In genomic region chr22:38674888-38675287, GRCh38 we compare ENCODE assay signal across 15 cellular contexts. TPM values are rescaled to one million over a fixed set of nuclear protein-coding genes. Genes with fewer than 3 reads are reported as not detected.
DNase-seq lines count a peak whose midpoint lies in the region; ATAC-seq and TF ChIP-seq lines count a peak whose summit lies in the region.
"Had no signal": no experiment of that assay in that cellular context is flagged by ENCODE, and none has a peak within 500 bp of the region (broad histone marks: within the 10 kb centered on the region; RNA-seq: fewer than 3 reads in every experiment).

No MANE protein-coding gene starts in this region.

- DNase-seq in Right ventricle myocardium superior: no peak
- DNase-seq in left cardiac atrium: no peak
- no peak for DNase-seq in RWPE2 (ENCODE audit: low spot score)
- DNase-seq in cerebellum (ENCODE audit: low spot score): peak; percentile 43
- no peak for DNase-seq in thoracic aorta (ENCODE audit: low spot score)
- DNase-seq in HPDE6-E6E7 (ENCODE audit: extremely low spot score): no peak
- DNase-seq in activated T-cell treated with anti-CD3 and anti-CD28 coated beads, Interleukin-2, amount 50 U/mL, for 1 hour: no peak
- DNase-seq: DMS53, NCI-H1417, NCI-H2029, NCI-H524, Peyer's patch, SJCRH30 had no signal

- H3K4me3 ChIP-seq in RWPE2 (ENCODE audit: severe bottlenecking) (no peak overlapping the region), thoracic aorta (peak overlapping the region; percentile 17)
- H3K4me3 ChIP-seq: Peyer's patch, SJCRH30 had no signal

- H3K4me1 ChIP-seq in RWPE2 (ENCODE audit: insufficient read depth, poor library complexity, severe bottlenecking) (no peaks in the 10 kb centered on the region), thoracic aorta (ENCODE audit: control insufficient read depth in 1 of 2, low read depth in 2 of 2) (peaks cover 0 to 7% of the 10 kb centered on the region in 2 donors)
- H3K4me1 ChIP-seq: Peyer's patch, SJCRH30 had no signal

- ATAC-seq in Right ventricle myocardium superior (ENCODE audit: poor library complexity): peak; percentile 17
- ATAC-seq in left cardiac atrium: no peak
- peak; percentile 38 for ATAC-seq in RWPE2 (ENCODE audit: low read depth)
- ATAC-seq in thoracic aorta (ENCODE audit: insufficient number of reproducible peaks, low FRiP score, low read depth): peak; percentile 80
- ATAC-seq in GM19455 (IDR thresholded peaks at IDR 0.05; ENCODE audit: unreplicated experiment): no peak
- ATAC-seq: HepG2 had no signal

- H3K9me3 ChIP-seq in RWPE2 (ENCODE audit: severe bottlenecking): no peaks in the 10 kb centered on the region
- H3K9me3 ChIP-seq in thoracic aorta: no peaks in the 10 kb centered on the region
- H3K9me3 ChIP-seq: Peyer's patch, SJCRH30 had no signal

- H3K27me3 ChIP-seq in RWPE2 (ENCODE audit: insufficient read depth, poor library complexity, severe bottlenecking) (no peaks in the 10 kb centered on the region), thoracic aorta (replicated peaks; ENCODE audit: insufficient read depth) (no peaks in the 10 kb centered on the region)
- H3K27me3 ChIP-seq: Peyer's patch, SJCRH30 had no signal

- H3K36me3 ChIP-seq in RWPE2 (ENCODE audit: low read depth): peaks cover 25% of the 10 kb centered on the region
- H3K36me3 ChIP-seq in thoracic aorta: peaks cover 13% of the 10 kb centered on the region
- H3K36me3 ChIP-seq: SJCRH30 had no signal

- intact Hi-C loops in Right ventricle myocardium superior (cut with DNase I) (no loop called here), left cardiac atrium (cut with DNase I) (no loop called here)

- H3K27ac ChIP-seq in RWPE2 (ENCODE audit: poor library complexity, severe bottlenecking) (no peak overlapping the region), thoracic aorta (peak overlapping the region; percentile 20 to 36)
- H3K27ac ChIP-seq: Peyer's patch, SJCRH30 had no signal

- TF ChIP-seq CTCF in RWPE2 (IDR thresholded peaks at IDR 0.05; ENCODE audit: poor library complexity, severe bottlenecking): no peak
- TF ChIP-seq CTCF in thoracic aorta (IDR thresholded peaks at IDR 0.05): no peak

RNA-seq across cellular contexts. Expression of gene TOMM22, which starts 6.9 kb away (rescaled TPM):
- 60.9 TPM for total RNA-seq in Right ventricle myocardium superior
- total RNA-seq in left cardiac atrium: 10 to 100 TPM; 56.0 to 67.2 TPM
- 23.0 TPM for total RNA-seq in cerebellum
- total RNA-seq in thoracic aorta: 10 to 100 TPM; 16.1 to 35.8 TPM

RNA-seq across cellular contexts. Expression of gene CBY1, which starts 18.4 kb away (rescaled TPM):
- total RNA-seq in Right ventricle myocardium superior (38.3 TPM), left cardiac atrium (10 to 100 TPM; 36.0 to 39.1 TPM), cerebellum (17.4 TPM), thoracic aorta (10 to 100 TPM; 13.8 TPM)

RNA-seq across cellular contexts. Expression of gene FAM227A, which starts 18.7 kb away (rescaled TPM):
- total RNA-seq in Right ventricle myocardium superior (0.43 TPM), left cardiac atrium (under 1 TPM; 0.44 to 0.68 TPM), cerebellum (14.7 TPM), thoracic aorta (1 to 10 TPM in 1 of 2 donors, under 1 TPM in 1; 0.71 to 1.9 TPM)

RNA-seq across cellular contexts. Expression of gene JOSD1, which starts 25.9 kb away (rescaled TPM):
- total RNA-seq in Right ventricle myocardium superior (17.2 TPM), left cardiac atrium (10 to 100 TPM; 22.7 to 33.2 TPM), cerebellum (36.9 TPM), thoracic aorta (10 to 100 TPM; 45.6 to 83.9 TPM)

RNA-seq across cellular contexts. Expression of gene GTPBP1, which starts 30.9 kb away (rescaled TPM):
- total RNA-seq in Right ventricle myocardium superior (30.6 TPM), left cardiac atrium (10 to 100 TPM; 25.1 to 33.5 TPM), cerebellum (37.6 TPM), thoracic aorta (10 to 100 TPM; 42.9 to 73.5 TPM)

Comparison
In these comparisons a context has a peak if more than half of its experiments do, and no peak if none do; other contexts are left out.
1. ATAC-seq: peak in Right ventricle myocardium superior (single experiment), RWPE2 (single experiment) and thoracic aorta (single experiment); none in left cardiac atrium (0 of 2) and GM19455 (single experiment).